Comparison of ENCODE assay signal across 8 cellular contexts in genomic region chrX:12946838-12947544, GRCh38. TPM values are rescaled to one million over a fixed set of nuclear protein-coding genes. Genes with fewer than 3 reads are reported as not detected.
DNase-seq lines count a peak whose midpoint lies in the region; ATAC-seq and TF ChIP-seq lines count a peak whose summit lies in the region.

No MANE protein-coding gene starts in this region.

- H3K79me2 ChIP-seq in OCI-LY1 (ENCODE audit: insufficient read depth, low read length) = no peaks in the 10 kb centered on the region

- H3K9me3 ChIP-seq in OCI-LY1 (ENCODE audit: low read length) (no peaks in the 10 kb centered on the region), esophagus squamous epithelium (no peaks in the 10 kb centered on the region)

- H3K9me3 Mint-ChIP-seq in naive B cell = no peaks in the 10 kb centered on the region

- H2AFZ ChIP-seq in OCI-LY1 (ENCODE audit: low read length) = no peak overlapping the region

- H4K20me1 ChIP-seq in OCI-LY1 (ENCODE audit: insufficient read depth, low read length) = no peaks in the 10 kb centered on the region

- TF ChIP-seq CTCF in OCI-LY1 (IDR thresholded peaks at IDR 0.05; ENCODE audit: low read length) = peak; percentile 96
- peak; percentile 81 to 99 (median 96) for TF ChIP-seq CTCF in esophagus squamous epithelium (IDR thresholded peaks at IDR 0.05)

- peak; percentile 74 for DNase-seq in GM03348 (ENCODE audit: low spot score)
- peak; percentile 25 for DNase-seq in HuH-7 (ENCODE audit: low spot score)
- peak; percentile 68 for DNase-seq in activated T-cell treated with anti-CD3 and anti-CD28 coated beads for 4 hours
- peak; percentile 26 for DNase-seq in esophagus squamous epithelium (lab: John Stamatoyannopoulos, UW)
- DNase-seq in naive B cell = peak; percentile 75
- peak in 34 of 49 donors; percentile 1 to 47 (median 14) for DNase-seq in substantia nigra (lab: John Stamatoyannopoulos, UW)

- ATAC-seq in naive B cell (ENCODE audit: low read depth in 2 of 2) (peak in 1 of 2 donors; percentile 24), GM19467 (IDR thresholded peaks at IDR 0.05; ENCODE audit: unreplicated experiment) (no peak)

- H3K4me3 Mint-ChIP-seq in naive B cell = peak overlapping the region in 7 of 8 donors; percentile 30 to 78 (median 62)

- H3K9me2 ChIP-seq in OCI-LY1 (ENCODE audit: low read depth, low read length) = no peaks in the 10 kb centered on the region

- 10 to 17% methylated on average over 3 to 5 of the region's 5 CpGs for WGBS in esophagus squamous epithelium, 2 donors

- peak overlapping the region; percentile 66 to 100 (median 98) for H3K27ac Mint-ChIP-seq in naive B cell

- H3K27me3 ChIP-seq in OCI-LY1 (ENCODE audit: insufficient read depth, low read length) (no peaks in the 10 kb centered on the region), esophagus squamous epithelium (no peaks in the 10 kb centered on the region)

- peaks cover 0 to 30% (median 0%) of the 10 kb centered on the region in 3 donors for H3K27me3 Mint-ChIP-seq in naive B cell

- H3K4me3 ChIP-seq in OCI-LY1 (ENCODE audit: low read depth, low read length, poor library complexity, severe bottlenecking) = peak overlapping the region; percentile 42
- no peak overlapping the region for H3K4me3 ChIP-seq in esophagus squamous epithelium

- H3F3A ChIP-seq in OCI-LY1 (ENCODE audit: insufficient read depth, low read length) = 0 out of 2 replicates have a peak, but pooled peaks cover 5% of the 10 kb centered on the region

- no peaks in the 10 kb centered on the region for H3K36me3 Mint-ChIP-seq in naive B cell

- peak overlapping the region; percentile 95 for H3K4me2 ChIP-seq in OCI-LY1 (ENCODE audit: low read length)

- H3K4me1 Mint-ChIP-seq in naive B cell = peaks cover 24 to 59% (median 42%) of the 10 kb centered on the region in 3 donors

- no peak for TF ChIP-seq POLR2A in esophagus squamous epithelium (IDR thresholded peaks at IDR 0.05)

- H3K27ac ChIP-seq in OCI-LY1 (ENCODE audit: low read depth, low read length, poor library complexity, severe bottlenecking) (peak overlapping the region; percentile 100), esophagus squamous epithelium (peak overlapping the region; percentile 75 to 86 (median 78)), substantia nigra (ENCODE audit: low read depth, low read length, poor library complexity, severe bottlenecking) (no peak overlapping the region)

- intact Hi-C loops in esophagus squamous epithelium (cut with DNase I) = no loop called here

- peak overlapping the region; percentile 84 for H3K9ac ChIP-seq in OCI-LY1 (ENCODE audit: low read length)

- H3K4me1 ChIP-seq in OCI-LY1 (ENCODE audit: insufficient read depth, low read length, severe bottlenecking) (peaks cover 58% of the 10 kb centered on the region), esophagus squamous epithelium (peaks cover 0 to 51% (median 18%) of the 10 kb centered on the region in 3 donors)

- H3K36me3 ChIP-seq in OCI-LY1 (ENCODE audit: insufficient read depth, low read length) (no peaks in the 10 kb centered on the region), esophagus squamous epithelium (no peaks in the 10 kb centered on the region)

RNA-seq across cellular contexts. Expression of gene TMSB4X, which starts 27.9 kb away (rescaled TPM):
- total RNA-seq in esophagus squamous epithelium = 1,000 to 10,000 TPM in 2 of 4 donors, 100 to 1,000 TPM in 2; 435 to 1,751 (median 1,260) TPM
- polyA plus RNA-seq in naive B cell (ENCODE audit: low read depth in 6 of 6) = over 10,000 TPM; 18,491 to 24,142 (median 22,031) TPM

RNA-seq across cellular contexts. Expression of gene TLR8, which starts 40.6 kb away (rescaled TPM):
- total RNA-seq in esophagus squamous epithelium = 1 to 10 TPM in 2 of 4 donors, under 1 TPM in 1, not detected in 1; 0.22 to 3.1 (median 1.9) TPM
- polyA plus RNA-seq in naive B cell (ENCODE audit: low read depth in 6 of 6) = under 1 TPM in 5 of 6 donors, not detected in 1; 0.07 to 0.13 (median 0.12) TPM

Comparison
In these comparisons a context has a peak if more than half of its experiments do, and no peak if none do; other contexts are left out.
1. DNase-seq: peak in every context shown above with its lines; median percentile 75 in naive B cell; 74 in GM03348; 68 in activated T-cell treated with anti-CD3 and anti-CD28 coated beads for 4 hours; 26 in esophagus squamous epithelium; 25 in HuH-7; 14 in substantia nigra.